15 cellular contexts compared by ENCODE assay signal in the genomic region with DNA sequence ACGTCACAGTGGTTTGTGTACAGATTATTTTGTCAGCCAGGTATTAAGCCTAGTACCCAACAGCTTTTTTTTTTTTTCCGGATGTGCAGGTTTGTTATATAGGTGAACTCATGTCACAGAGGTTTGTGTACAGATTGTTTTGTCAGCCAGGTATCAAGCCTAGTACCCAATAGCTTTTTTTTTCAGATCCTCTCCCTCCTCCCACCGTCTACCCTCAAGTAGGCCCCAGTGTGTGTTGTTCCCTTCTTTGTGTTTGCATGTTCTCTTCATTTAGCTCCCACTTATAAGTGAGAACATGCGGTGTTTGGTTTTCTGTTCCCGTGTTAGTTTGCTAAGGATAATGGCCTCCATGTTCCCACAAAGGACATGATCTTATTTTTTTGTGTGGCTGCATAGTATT. TPM values are rescaled to one million over a fixed set of nuclear protein-coding genes. Genes with fewer than 3 reads are reported as not detected.
DNase-seq lines count a peak whose midpoint lies in the region; ATAC-seq lines count a peak whose summit lies in the region.
"Had no signal": no experiment of that assay in that cellular context is flagged by ENCODE, and none has a peak within 500 bp of the region (broad histone marks: within the 10 kb centered on the region; RNA-seq: fewer than 3 reads in every experiment).

No MANE protein-coding gene starts in this region.

- peaks cover 12% of the 10 kb centered on the region for H3K4me1 Mint-ChIP-seq in activated CD4-positive, alpha-beta T cell treated with anti-CD3 and anti-CD28 coated beads for 36 hours
- H3K4me1 Mint-ChIP-seq in T-helper 17 cell: peaks cover 21% of the 10 kb centered on the region
- H3K4me1 Mint-ChIP-seq in stimulated activated memory B cell treated with anti-CD40 and anti-IgM and Interleukin-4, amounts not matched to agents 10 μg/mL and 1 μg/mL and 100 μg/mL, for 72 hours: peaks cover 27% of the 10 kb centered on the region
- H3K4me1 Mint-ChIP-seq: GM23338 had no signal

- no peaks in the 10 kb centered on the region for H3K9me3 ChIP-seq in T-helper 17 cell (ENCODE audit: control insufficient read depth, low read length, poor library complexity, severe bottlenecking)
- H3K9me3 ChIP-seq: BLaER1 had no signal

- H3K4me3 Mint-ChIP-seq in activated CD4-positive, alpha-beta T cell treated with anti-CD3 and anti-CD28 coated beads for 36 hours: no peak overlapping the region
- no peak overlapping the region for H3K4me3 Mint-ChIP-seq in T-helper 17 cell
- no peak overlapping the region for H3K4me3 Mint-ChIP-seq in stimulated activated memory B cell treated with anti-CD40 and anti-IgM and Interleukin-4, amounts not matched to agents 10 μg/mL and 1 μg/mL and 100 μg/mL, for 72 hours
- H3K4me3 Mint-ChIP-seq: CD14-positive monocyte; CD4-positive, alpha-beta memory T cell; GM23338; HFFc6 had no signal

- no peak for DNase-seq in activated CD4-positive, alpha-beta T cell treated with anti-CD3 and anti-CD28 coated beads for 36 hours
- DNase-seq in activated CD4-positive, alpha-beta T cell treated with anti-CD3 and anti-CD28 coated beads for 4 hours: no peak
- DNase-seq in NCI-H2029 treated with DMSO at 0.1 percent for 48 hours (lab: John Stamatoyannopoulos, UW): peak; percentile 29
- DNase-seq in T-helper 17 cell: no peak
- DNase-seq in islet precursor cell: no peak
- DNase-seq in NCI-H82 treated with DMSO at 0.1 percent for 48 hours (lab: John Stamatoyannopoulos, UW; ENCODE audit: unreplicated experiment): no peak
- no peak for DNase-seq in NCI-H510A treated with DMSO at 0.1 percent for 48 hours (lab: John Stamatoyannopoulos, UW)
- DNase-seq: 8988T; CD4-positive, alpha-beta memory T cell; HCEC 1CT; HFFc6 had no signal

- ATAC-seq in activated CD4-positive, alpha-beta T cell treated with anti-CD3 and anti-CD28 coated beads for 36 hours: no peak
- ATAC-seq in T-helper 17 cell: no peak
- no peak for ATAC-seq in stimulated activated memory B cell treated with anti-CD40 and anti-IgM and Interleukin-4, amounts not matched to agents 10 μg/mL and 1 μg/mL and 100 μg/mL, for 72 hours

- H3K27ac Mint-ChIP-seq in activated CD4-positive, alpha-beta T cell treated with anti-CD3 and anti-CD28 coated beads for 36 hours: peak overlapping the region; percentile 8
- peak overlapping the region; percentile 76 for H3K27ac Mint-ChIP-seq in T-helper 17 cell
- H3K27ac Mint-ChIP-seq in stimulated activated memory B cell treated with anti-CD40 and anti-IgM and Interleukin-4, amounts not matched to agents 10 μg/mL and 1 μg/mL and 100 μg/mL, for 72 hours: peak overlapping the region; percentile 17
- H3K27ac Mint-ChIP-seq: CD14-positive monocyte, GM23338, HFFc6 had no signal

- CTCF ChIA-PET in activated CD4-positive, alpha-beta T cell treated with anti-CD3 and anti-CD28 coated beads for 36 hours (lab: Charles Lee): interaction anchor here (0.6 to 1.3 kb wide), 2 partner anchors 8 to 316 kb away, joined by 3 read pairs; no protein-coding TSS in a partner anchor

- no peaks in the 10 kb centered on the region for H3K9me3 Mint-ChIP-seq in activated CD4-positive, alpha-beta T cell treated with anti-CD3 and anti-CD28 coated beads for 36 hours (ENCODE audit: low read depth)
- H3K9me3 Mint-ChIP-seq in stimulated activated memory B cell treated with anti-CD40 and anti-IgM and Interleukin-4, amounts not matched to agents 10 μg/mL and 1 μg/mL and 100 μg/mL, for 72 hours: no peaks in the 10 kb centered on the region
- H3K9me3 Mint-ChIP-seq: CD14-positive monocyte; CD4-positive, alpha-beta memory T cell; GM23338; HFFc6 had no signal

- peaks cover 13% of the 10 kb centered on the region for H3K36me3 Mint-ChIP-seq in activated CD4-positive, alpha-beta T cell treated with anti-CD3 and anti-CD28 coated beads for 36 hours (ENCODE audit: low read depth)
- peaks cover 3% of the 10 kb centered on the region for H3K36me3 Mint-ChIP-seq in T-helper 17 cell (ENCODE audit: low read depth)
- H3K36me3 Mint-ChIP-seq in stimulated activated memory B cell treated with anti-CD40 and anti-IgM and Interleukin-4, amounts not matched to agents 10 μg/mL and 1 μg/mL and 100 μg/mL, for 72 hours: peaks cover 18% of the 10 kb centered on the region

- intact Hi-C loops in activated CD4-positive, alpha-beta T cell treated with anti-CD3 and anti-CD28 coated beads for 36 hours (cut with DNase I, micrococcal nuclease): no loop called here

- no peaks in the 10 kb centered on the region for H3K27me3 Mint-ChIP-seq in activated CD4-positive, alpha-beta T cell treated with anti-CD3 and anti-CD28 coated beads for 36 hours
- no peaks in the 10 kb centered on the region for H3K27me3 Mint-ChIP-seq in T-helper 17 cell
- no peaks in the 10 kb centered on the region for H3K27me3 Mint-ChIP-seq in stimulated activated memory B cell treated with anti-CD40 and anti-IgM and Interleukin-4, amounts not matched to agents 10 μg/mL and 1 μg/mL and 100 μg/mL, for 72 hours
- H3K27me3 Mint-ChIP-seq: CD4-positive, alpha-beta memory T cell had no signal

- POLR2A ChIA-PET in activated CD4-positive, alpha-beta T cell treated with anti-CD3 and anti-CD28 coated beads for 36 hours (lab: Charles Lee): interaction anchor here (0.6 to 0.7 kb wide), 2 partner anchors 110 to 425 kb away, joined by 3 read pairs; no protein-coding TSS in a partner anchor

RNA-seq across cellular contexts. Expression of gene RPTOR, which starts 19.9 kb away (rescaled TPM):
- 10 to 100 TPM; 48.6 to 58.1 TPM for total RNA-seq in activated CD4-positive, alpha-beta T cell treated with anti-CD3 and anti-CD28 coated beads for 36 hours
- total RNA-seq in T-helper 17 cell: 10 to 100 TPM; 55.1 to 61.5 TPM

Comparison
In these comparisons a context has a peak if more than half of its experiments do, and no peak if none do; other contexts are left out.
1. H3K27ac Mint-ChIP-seq: peak in every context shown above with its lines; median percentile 76 in T-helper 17 cell; 17 in stimulated activated memory B cell treated with anti-CD40 and anti-IgM and Interleukin-4, amounts not matched to agents 10 μg/mL and 1 μg/mL and 100 μg/mL, for 72 hours; 8 in activated CD4-positive, alpha-beta T cell treated with anti-CD3 and anti-CD28 coated beads for 36 hours.